In the genomic region with DNA sequence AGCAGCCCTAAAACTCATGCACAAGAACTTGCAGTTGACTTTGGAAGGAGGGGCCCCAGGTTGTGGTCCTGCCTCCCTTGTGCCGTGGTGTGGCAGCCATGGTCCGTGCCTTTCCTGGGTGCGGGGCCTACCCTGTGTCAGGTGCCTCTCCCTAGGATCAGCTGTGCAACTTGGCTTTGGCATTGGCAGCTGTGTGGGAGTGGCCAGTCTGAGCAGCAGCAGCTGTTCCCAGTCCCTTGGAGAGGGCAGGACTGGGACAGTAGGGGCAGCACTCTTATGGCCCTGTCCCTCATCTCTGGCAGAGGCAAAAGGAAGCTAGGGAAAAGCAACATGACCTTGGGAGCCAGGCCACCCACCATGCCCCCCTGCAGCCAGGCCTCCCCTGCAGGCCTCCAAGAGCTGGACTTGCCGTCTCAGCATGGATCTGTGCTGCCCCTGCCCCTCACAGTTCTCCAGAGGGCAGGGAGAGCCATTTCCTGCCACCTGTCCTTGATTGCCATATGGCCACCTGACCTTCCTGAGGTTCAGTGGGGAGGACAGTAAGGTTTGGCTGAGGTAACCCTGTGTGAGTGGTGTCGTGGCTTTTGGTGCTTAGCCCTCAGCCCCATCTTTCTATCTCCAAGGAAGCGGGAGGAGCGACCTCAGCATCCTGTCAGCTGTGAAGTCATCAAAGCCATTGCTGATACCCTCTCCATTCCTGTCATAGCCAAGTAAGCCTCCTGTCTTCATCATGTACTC, we compare ENCODE assay signal across 11 cellular contexts. TPM values are rescaled to one million over a fixed set of nuclear protein-coding genes. Genes with fewer than 3 reads are reported as not detected.
A peak's percentile ranks its signal among the peaks of the same experiment; 100 is the strongest.
DNase-seq lines count a peak whose midpoint lies in the region; ATAC-seq lines count a peak whose summit lies in the region.
"Had no signal": no experiment of that assay in that cellular context is flagged by ENCODE, and none has a peak within 500 bp of the region (broad histone marks: within the 10 kb centered on the region; RNA-seq: fewer than 3 reads in every experiment).

No MANE protein-coding gene starts in this region.

- DNase-seq in NK-92 treated with Interleukin-12 subunit alpha and Interleukin-12 subunit beta, amount 100 ng/mL, for 24 hours (lab: John Stamatoyannopoulos, UW), result peak; percentile 40
- DNase-seq in NK-92 (lab: John Stamatoyannopoulos, UW; ENCODE audit: unreplicated experiment), result no peak
- no peak for DNase-seq in left cardiac atrium
- DNase-seq in stimulated activated naive B cell treated with anti-CD40 and anti-IgM and Interleukin-4, amounts not matched to agents 10 μg/mL and 1 μg/mL and 100 μg/mL, for 72 hours, result no peak
- no peak for DNase-seq in middle frontal gyrus (ENCODE audit: extremely low spot score, low spot score)
- DNase-seq in activated CD4-positive, alpha-beta T cell treated with anti-CD3 and anti-CD28 coated beads, Interleukin-2, amount 50 U/mL, for 4 hours, result no peak
- DNase-seq: H9 had no signal

- ATAC-seq in left cardiac atrium (peak; percentile 9 to 45), GM21619 (IDR thresholded peaks at IDR 0.05; ENCODE audit: unreplicated experiment) (no peak)
- ATAC-seq in stimulated activated naive B cell treated with anti-CD40 and anti-IgM and Interleukin-4, amounts not matched to agents 10 μg/mL and 1 μg/mL and 100 μg/mL, for 72 hours (replicated peaks), result no peak
- ATAC-seq: A549 had no signal

- peak overlapping the region; percentile 96 for H3K27ac Mint-ChIP-seq in T-helper 1 cell treated with Interleukin-12 subunit alpha and Interleukin-12 subunit beta and Interleukin-4 antibody, amounts not matched to agents 30 μg/mL and 1 μg/mL, for 36 hours
- H3K27ac Mint-ChIP-seq in stimulated activated naive B cell treated with anti-CD40 and anti-IgM and Interleukin-4, amounts not matched to agents 10 μg/mL and 1 μg/mL and 100 μg/mL, for 72 hours, result peak overlapping the region; percentile 82
- H3K27ac Mint-ChIP-seq: H9 had no signal

- H3K9me3 Mint-ChIP-seq in T-helper 1 cell treated with Interleukin-12 subunit alpha and Interleukin-12 subunit beta and Interleukin-4 antibody, amounts not matched to agents 30 μg/mL and 1 μg/mL, for 36 hours, result no peaks in the 10 kb centered on the region
- H3K9me3 Mint-ChIP-seq in stimulated activated naive B cell treated with anti-CD40 and anti-IgM and Interleukin-4, amounts not matched to agents 10 μg/mL and 1 μg/mL and 100 μg/mL, for 72 hours, result no peaks in the 10 kb centered on the region
- H3K9me3 Mint-ChIP-seq: H9, neural crest cell had no signal

- H3K36me3 Mint-ChIP-seq in T-helper 1 cell treated with Interleukin-12 subunit alpha and Interleukin-12 subunit beta and Interleukin-4 antibody, amounts not matched to agents 30 μg/mL and 1 μg/mL, for 36 hours (ENCODE audit: low read depth), result peaks cover 42% of the 10 kb centered on the region
- peaks cover 60 to 67% of the 10 kb centered on the region in 2 donors for H3K36me3 Mint-ChIP-seq in stimulated activated naive B cell treated with anti-CD40 and anti-IgM and Interleukin-4, amounts not matched to agents 10 μg/mL and 1 μg/mL and 100 μg/mL, for 72 hours

- H3K27me3 Mint-ChIP-seq in T-helper 1 cell treated with Interleukin-12 subunit alpha and Interleukin-12 subunit beta and Interleukin-4 antibody, amounts not matched to agents 30 μg/mL and 1 μg/mL, for 36 hours (ENCODE audit: low read depth), result no peaks in the 10 kb centered on the region
- no peaks in the 10 kb centered on the region for H3K27me3 Mint-ChIP-seq in stimulated activated naive B cell treated with anti-CD40 and anti-IgM and Interleukin-4, amounts not matched to agents 10 μg/mL and 1 μg/mL and 100 μg/mL, for 72 hours

- intact Hi-C loops in left cardiac atrium (cut with DNase I), result no loop called here

- H3K4me3 Mint-ChIP-seq in T-helper 1 cell treated with Interleukin-12 subunit alpha and Interleukin-12 subunit beta and Interleukin-4 antibody, amounts not matched to agents 30 μg/mL and 1 μg/mL, for 36 hours, result peak overlapping the region; percentile 69
- peak overlapping the region in 1 of 2 donors; percentile 70 for H3K4me3 Mint-ChIP-seq in stimulated activated naive B cell treated with anti-CD40 and anti-IgM and Interleukin-4, amounts not matched to agents 10 μg/mL and 1 μg/mL and 100 μg/mL, for 72 hours
- H3K4me3 Mint-ChIP-seq: H9, neural crest cell had no signal

- H3K4me1 Mint-ChIP-seq in T-helper 1 cell treated with Interleukin-12 subunit alpha and Interleukin-12 subunit beta and Interleukin-4 antibody, amounts not matched to agents 30 μg/mL and 1 μg/mL, for 36 hours (ENCODE audit: low read depth), result peaks cover 71% of the 10 kb centered on the region
- peaks cover 43 to 58% of the 10 kb centered on the region in 2 donors for H3K4me1 Mint-ChIP-seq in stimulated activated naive B cell treated with anti-CD40 and anti-IgM and Interleukin-4, amounts not matched to agents 10 μg/mL and 1 μg/mL and 100 μg/mL, for 72 hours
- H3K4me1 Mint-ChIP-seq: H9 had no signal

RNA-seq across cellular contexts. Expression of gene NFATC3, which starts 15.5 kb away (rescaled TPM):
- 10 to 100 TPM; 25.9 to 28.9 TPM for total RNA-seq in left cardiac atrium

RNA-seq across cellular contexts. Expression of gene DUS2, which starts 46.6 kb away (rescaled TPM):
- 1 to 10 TPM; 6.9 to 7.2 TPM for total RNA-seq in left cardiac atrium

RNA-seq across cellular contexts. Expression of gene DDX28, which starts 46.6 kb away (rescaled TPM):
- 1 to 10 TPM; 7.2 to 8.4 TPM for total RNA-seq in left cardiac atrium

RNA-seq across cellular contexts. Expression of gene DPEP2NB, which starts 54.0 kb away (rescaled TPM):
- not detected for total RNA-seq in left cardiac atrium
- total RNA-seq: H9, neural crest cell had no signal

Comparison
In these comparisons a context has a peak if more than half of its experiments do, and no peak if none do; other contexts are left out.
1. ATAC-seq: peak in left cardiac atrium (2 of 2); none in stimulated activated naive B cell treated with anti-CD40 and anti-IgM and Interleukin-4, amounts not matched to agents 10 μg/mL and 1 μg/mL and 100 μg/mL, for 72 hours (0 of 2) and GM21619 (single experiment).